In genomic region chr2:68435605-68436004, GRCh38 we compare ENCODE assay signal across 17 cellular contexts. TPM values are rescaled to one million over a fixed set of nuclear protein-coding genes. Genes with fewer than 3 reads are reported as not detected.
DNase-seq lines count a peak whose midpoint lies in the region; ATAC-seq and TF ChIP-seq lines count a peak whose summit lies in the region.
"Had no signal": no experiment of that assay in that cellular context is flagged by ENCODE, and none has a peak within 500 bp of the region (broad histone marks: within the 10 kb centered on the region; RNA-seq: fewer than 3 reads in every experiment).

No MANE protein-coding gene starts in this region.

- no peaks in the 10 kb centered on the region for H4K20me1 ChIP-seq in OCI-LY1 (ENCODE audit: insufficient read depth, low read length)

- no peak overlapping the region for H3K4me2 ChIP-seq in OCI-LY1 (ENCODE audit: low read length)

- TF ChIP-seq CTCF in OCI-LY1 (IDR thresholded peaks at IDR 0.05; ENCODE audit: low read length): no peak
- no peak for TF ChIP-seq CTCF in coronary artery (IDR thresholded peaks at IDR 0.05)
- no peak for TF ChIP-seq CTCF in lower lobe of right lung (IDR thresholded peaks at IDR 0.05)
- no peak for TF ChIP-seq CTCF in testis (IDR thresholded peaks at IDR 0.05)
- TF ChIP-seq CTCF in HFFc6 (IDR thresholded peaks at IDR 0.05): no peak

- DNase-seq in coronary artery (ENCODE audit: low spot score): no peak
- DNase-seq in lower lobe of right lung: no peak
- no peak for DNase-seq in testis
- DNase-seq in NCI-H526 treated with DMSO at 0.1 percent for 48 hours (lab: John Stamatoyannopoulos, UW): no peak
- DNase-seq in HFFc6: no peak
- no peak for DNase-seq in NCI-H1436 (lab: John Stamatoyannopoulos, UW)
- DNase-seq: activated B cell treated with CpG ODN at 0.5 μM for 24 hours; CD4-positive, CD25-positive, alpha-beta regulatory T cell; effector memory CD8-positive, alpha-beta T cell; EL; NCI-H2171 treated with DMSO at 0.1 percent for 48 hours; ovary; stimulated activated CD4-positive, alpha-beta T cell treated with anti-CD3 and anti-CD28 coated beads, Interleukin-2, amount 100 ng/mL, for 24 hours; SW 1271 had no signal

- H3K36me3 ChIP-seq in OCI-LY1 (ENCODE audit: insufficient read depth, low read length) (no peaks in the 10 kb centered on the region), lower lobe of right lung (no peaks in the 10 kb centered on the region), testis (ENCODE audit: low read depth, missing control alignments) (no peaks in the 10 kb centered on the region)
- H3K36me3 ChIP-seq: ovary had no signal

- peak in 1 of 2 donors; percentile 42 for ATAC-seq in lower lobe of right lung
- ATAC-seq in GM21825 (IDR thresholded peaks at IDR 0.05; ENCODE audit: unreplicated experiment): no peak
- ATAC-seq: effector memory CD8-positive, alpha-beta T cell; HCT116 had no signal

- H3K9me2 ChIP-seq in OCI-LY1 (ENCODE audit: low read depth, low read length): no peaks in the 10 kb centered on the region

- H3K4me3 Mint-ChIP-seq in HFFc6: no peak overlapping the region
- H3K4me3 Mint-ChIP-seq: activated B cell treated with CpG ODN at 0.5 μM for 24 hours; CD4-positive, CD25-positive, alpha-beta regulatory T cell; effector memory CD8-positive, alpha-beta T cell had no signal

- TF ChIP-seq POLR2A in testis (IDR thresholded peaks at IDR 0.05): no peak

- no peaks in the 10 kb centered on the region for H3K9me3 Mint-ChIP-seq in HFFc6
- H3K9me3 Mint-ChIP-seq: activated B cell treated with CpG ODN at 0.5 μM for 24 hours; CD4-positive, CD25-positive, alpha-beta regulatory T cell; effector memory CD8-positive, alpha-beta T cell had no signal

- peaks cover 12% of the 10 kb centered on the region for H3K4me1 Mint-ChIP-seq in HFFc6 (ENCODE audit: low read depth)

- H3K4me1 ChIP-seq in OCI-LY1 (ENCODE audit: insufficient read depth, low read length, severe bottlenecking) (peaks cover 41% of the 10 kb centered on the region), lower lobe of right lung (peaks cover 42% of the 10 kb centered on the region), testis (peaks cover 21% of the 10 kb centered on the region)

- H3K9ac ChIP-seq in OCI-LY1 (ENCODE audit: low read length): no peak overlapping the region

- no peaks in the 10 kb centered on the region for H3K36me3 Mint-ChIP-seq in HFFc6 (ENCODE audit: low read depth)
- H3K36me3 Mint-ChIP-seq: CD4-positive, CD25-positive, alpha-beta regulatory T cell had no signal

- intact Hi-C loops in lower lobe of right lung (cut with DNase I): no loop called here
- intact Hi-C loops in testis (cut with DNase I; ENCODE audit: low total_unique reads): loop anchor here (10.0 kb wide), 1 partner anchor 71 kb away; the partner anchor contains the start of gene PLEK

- H3K9me3 ChIP-seq in OCI-LY1 (ENCODE audit: low read length) (peaks cover 15% of the 10 kb centered on the region), lower lobe of right lung (no peaks in the 10 kb centered on the region), testis (no peaks in the 10 kb centered on the region)
- H3K9me3 ChIP-seq: ovary had no signal

- no peak overlapping the region for H3K27ac Mint-ChIP-seq in HFFc6

- H3K27ac ChIP-seq in OCI-LY1 (ENCODE audit: low read depth, low read length, poor library complexity, severe bottlenecking): no peak overlapping the region
- peak overlapping the region; percentile 76 to 91 for H3K27ac ChIP-seq in coronary artery
- peak overlapping the region; percentile 50 for H3K27ac ChIP-seq in lower lobe of right lung
- H3K27ac ChIP-seq in testis: peak overlapping the region; percentile 41 to 77

- H3K4me3 ChIP-seq in OCI-LY1 (ENCODE audit: low read depth, low read length, poor library complexity, severe bottlenecking): no peak overlapping the region
- no peak overlapping the region for H3K4me3 ChIP-seq in coronary artery
- H3K4me3 ChIP-seq in lower lobe of right lung: no peak overlapping the region
- no peak overlapping the region for H3K4me3 ChIP-seq in testis
- H3K4me3 ChIP-seq: ovary had no signal

- peaks cover 12% of the 10 kb centered on the region; the same call in 1 of the 2 replicates for H3K27me3 Mint-ChIP-seq in HFFc6 (ENCODE audit: insufficient read depth)
- H3K27me3 Mint-ChIP-seq: activated B cell treated with CpG ODN at 0.5 μM for 24 hours; CD4-positive, CD25-positive, alpha-beta regulatory T cell; effector memory CD8-positive, alpha-beta T cell had no signal

- no peaks in the 10 kb centered on the region for H3K79me2 ChIP-seq in OCI-LY1 (ENCODE audit: insufficient read depth, low read length)

- no peaks in the 10 kb centered on the region for H3F3A ChIP-seq in OCI-LY1 (ENCODE audit: insufficient read depth, low read length)

- H3K27me3 ChIP-seq in OCI-LY1 (ENCODE audit: insufficient read depth, low read length): no peaks in the 10 kb centered on the region
- no peaks in the 10 kb centered on the region for H3K27me3 ChIP-seq in lower lobe of right lung (ENCODE audit: low read depth)
- no peaks in the 10 kb centered on the region for H3K27me3 ChIP-seq in testis
- H3K27me3 ChIP-seq: ovary had no signal

- H2AFZ ChIP-seq in OCI-LY1 (ENCODE audit: low read length): peak overlapping the region; percentile 13; the same call in 1 of the 2 replicates

RNA-seq across cellular contexts. Expression of gene FBXO48, which starts 31.5 kb away (rescaled TPM):
- total RNA-seq in lower lobe of right lung: 2.3 TPM
- total RNA-seq in testis: 1 to 10 TPM; 1.2 to 2.4 TPM
- polyA plus RNA-seq in testis (ENCODE audit: insufficient read depth, low read depth, low replicate concordance): 1.7 TPM
- under 1 TPM; 0.40 to 0.85 (median 0.72) TPM for total RNA-seq in HFFc6 (2021; fragmentation: NEBNext Ultra II Directional; extraction: Animal tissue kit (Norgen Biotek cat#: 25700))

RNA-seq across cellular contexts. Expression of gene APLF, which starts 31.8 kb away (rescaled TPM):
- 5.8 TPM for total RNA-seq in lower lobe of right lung
- 10 to 100 TPM; 14.7 to 21.7 TPM for total RNA-seq in testis
- 6.6 TPM for polyA plus RNA-seq in testis (ENCODE audit: insufficient read depth, low read depth, low replicate concordance)
- total RNA-seq in HFFc6 (2021; fragmentation: NEBNext Ultra II Directional; extraction: Animal tissue kit (Norgen Biotek cat#: 25700)): 1 to 10 TPM; 1.3 to 1.8 (median 1.5) TPM
